10 cellular contexts compared by ENCODE assay signal in genomic region chr3:149131594-149131993, GRCh38. TPM values are rescaled to one million over a fixed set of nuclear protein-coding genes. Genes with fewer than 3 reads are reported as not detected.
DNase-seq lines count a peak whose midpoint lies in the region; ATAC-seq, FAIRE-seq and TF ChIP-seq lines count a peak whose summit lies in the region.
"Had no signal": no experiment of that assay in that cellular context is flagged by ENCODE, and none has a peak within 500 bp of the region (broad histone marks: within the 10 kb centered on the region; RNA-seq: fewer than 3 reads in every experiment).

No MANE protein-coding gene starts in this region.

- no peaks in the 10 kb centered on the region for H3K36me3 ChIP-seq in keratinocyte (ENCODE audit: control insufficient read depth in 2 of 2, extremely low read depth in 1 of 2, insufficient read depth in 2 of 2, low read length in 2 of 2)

- no peak for TF ChIP-seq CTCF in keratinocyte (optimal IDR thresholded peaks at IDR 0.05 in 1 of 3, IDR thresholded peaks at IDR 0.05 in 1 of 3, conservative IDR thresholded peaks at IDR 0.05 in 1 of 3; ENCODE audit: extremely low read depth in 1 of 3, insufficient read depth in 2 of 3, low read length in 3 of 3)

- H3K36me3 Mint-ChIP-seq in activated CD8-positive, alpha-beta memory T cell treated with anti-CD3 and anti-CD28 coated beads, Interleukin-2, amount 10 ng/mL, durations not matched to agents 7 days and 5 days, result peaks cover 21% of the 10 kb centered on the region
- H3K36me3 Mint-ChIP-seq in activated CD4-positive, alpha-beta memory T cell treated with anti-CD3 and anti-CD28 coated beads for 36 hours, result peaks cover 6% of the 10 kb centered on the region

- no peaks in the 10 kb centered on the region for H3K9me3 Mint-ChIP-seq in activated CD8-positive, alpha-beta memory T cell treated with anti-CD3 and anti-CD28 coated beads, Interleukin-2, amount 10 ng/mL, durations not matched to agents 7 days and 5 days (ENCODE audit: low read depth)
- H3K9me3 Mint-ChIP-seq in activated CD4-positive, alpha-beta memory T cell treated with anti-CD3 and anti-CD28 coated beads for 36 hours, result no peaks in the 10 kb centered on the region

- no peak overlapping the region for H3K27ac ChIP-seq in keratinocyte (ENCODE audit: control insufficient read depth, insufficient read depth, low read length)
- H3K27ac ChIP-seq in substantia nigra (ENCODE audit: low read depth, low read length, poor library complexity, severe bottlenecking), result peak overlapping the region; percentile 47

- POLR2A ChIA-PET in activated CD4-positive, alpha-beta memory T cell treated with anti-CD3 and anti-CD28 coated beads for 36 hours (lab: Charles Lee), result no interaction called here

- peaks cover 11% of the 10 kb centered on the region for H3K4me1 ChIP-seq in keratinocyte (ENCODE audit: control insufficient read depth, extremely low read depth, insufficient read depth, low read length)

- H3K9me1 ChIP-seq in keratinocyte (ENCODE audit: control insufficient read depth, extremely low read depth, insufficient read depth, low read length), result no peaks in the 10 kb centered on the region

- no peak for FAIRE-seq in keratinocyte (lab: Jason Lieb, UNC)

- no peaks in the 10 kb centered on the region for H3K9me3 ChIP-seq in keratinocyte (ENCODE audit: control insufficient read depth, low read depth, low read length)
- H3K9me3 ChIP-seq: SJSA1 had no signal

- H4K20me1 ChIP-seq in keratinocyte (ENCODE audit: control insufficient read depth, extremely low read depth, insufficient read depth, low read length), result no peaks in the 10 kb centered on the region

- H3K27me3 ChIP-seq in keratinocyte (ENCODE audit: control insufficient read depth, extremely low read depth, insufficient read depth, low read length), result no peaks in the 10 kb centered on the region
- H3K27me3 ChIP-seq: SJSA1 had no signal

- no peak overlapping the region for H2AFZ ChIP-seq in keratinocyte (ENCODE audit: control insufficient read depth, low read length)

- H3K27me3 Mint-ChIP-seq in activated CD8-positive, alpha-beta memory T cell treated with anti-CD3 and anti-CD28 coated beads, Interleukin-2, amount 10 ng/mL, durations not matched to agents 7 days and 5 days, result peaks cover 9% of the 10 kb centered on the region
- H3K27me3 Mint-ChIP-seq in activated CD4-positive, alpha-beta memory T cell treated with anti-CD3 and anti-CD28 coated beads for 36 hours, result no peaks in the 10 kb centered on the region

- dilution Hi-C loops in keratinocyte (cut with MboI; ENCODE audit: extremely low pct_ligation_motif_present, low sequenced_read_pairs), result no loop called here

- no peak overlapping the region for H3K4me3 ChIP-seq in keratinocyte (ENCODE audit: control insufficient read depth in 2 of 3, extremely low read depth in 1 of 3, insufficient read depth in 2 of 3, low read depth in 1 of 3, low read length in 3 of 3)

- no peak for DNase-seq in activated CD8-positive, alpha-beta memory T cell treated with anti-CD3 and anti-CD28 coated beads, Interleukin-2, amount 10 ng/mL, durations not matched to agents 7 days and 5 days
- no peak for DNase-seq in activated CD8-positive, alpha-beta memory T cell treated with anti-CD3 and anti-CD28 coated beads, Interleukin-2, amount 50 U/mL, for 4 hours
- peak; percentile 18 for DNase-seq in activated CD4-positive, alpha-beta memory T cell treated with anti-CD3 and anti-CD28 coated beads for 36 hours
- DNase-seq in keratinocyte (ENCODE audit: low read depth, low spot score) (no peak), substantia nigra (lab: John Stamatoyannopoulos, UW) (no peak), ACHN (no peak), islet precursor cell (no peak)
- DNase-seq in stimulated activated CD4-positive, alpha-beta T cell treated with anti-CD3 and anti-CD28 coated beads, Interleukin-2, amount 100 ng/mL, for 24 hours, result no peak
- DNase-seq: NCI-H2029 treated with DMSO at 0.1 percent for 48 hours had no signal

- peak overlapping the region; percentile 87 for H3K4me3 Mint-ChIP-seq in activated CD8-positive, alpha-beta memory T cell treated with anti-CD3 and anti-CD28 coated beads, Interleukin-2, amount 10 ng/mL, durations not matched to agents 7 days and 5 days
- H3K4me3 Mint-ChIP-seq in activated CD4-positive, alpha-beta memory T cell treated with anti-CD3 and anti-CD28 coated beads for 36 hours, result peak overlapping the region; percentile 44

- CTCF ChIA-PET in activated CD8-positive, alpha-beta memory T cell treated with anti-CD3 and anti-CD28 coated beads, Interleukin-2, amount 10 ng/mL, durations not matched to agents 7 days and 5 days (lab: Charles Lee), result interaction anchor here (0.7 to 1.2 kb wide), 3 partner anchors 8 to 176 kb away, joined by 3 to 5 read pairs (median 3); no protein-coding TSS in a partner anchor
- CTCF ChIA-PET in activated CD4-positive, alpha-beta memory T cell treated with anti-CD3 and anti-CD28 coated beads for 36 hours (lab: Charles Lee), result interaction anchor here (1.1 to 4.9 kb wide), 2 partner anchors 12 to 142 kb away, joined by 3 to 28 read pairs; no protein-coding TSS in a partner anchor

- no peak overlapping the region for H3K9ac ChIP-seq in keratinocyte (ENCODE audit: control insufficient read depth, extremely low read depth, insufficient read depth, low read length)

- peaks cover 16% of the 10 kb centered on the region for H3K79me2 ChIP-seq in keratinocyte (ENCODE audit: control insufficient read depth, insufficient read depth, low read length)

- H3K4me1 Mint-ChIP-seq in activated CD8-positive, alpha-beta memory T cell treated with anti-CD3 and anti-CD28 coated beads, Interleukin-2, amount 10 ng/mL, durations not matched to agents 7 days and 5 days, result peaks cover 33% of the 10 kb centered on the region
- H3K4me1 Mint-ChIP-seq in activated CD4-positive, alpha-beta memory T cell treated with anti-CD3 and anti-CD28 coated beads for 36 hours (ENCODE audit: low read depth), result peaks cover 41% of the 10 kb centered on the region

- ATAC-seq in activated CD8-positive, alpha-beta memory T cell treated with anti-CD3 and anti-CD28 coated beads, Interleukin-2, amount 10 ng/mL, durations not matched to agents 7 days and 5 days, result no peak

- H3K27ac Mint-ChIP-seq in activated CD8-positive, alpha-beta memory T cell treated with anti-CD3 and anti-CD28 coated beads, Interleukin-2, amount 10 ng/mL, durations not matched to agents 7 days and 5 days, result peak overlapping the region; percentile 61
- peak overlapping the region; percentile 6 for H3K27ac Mint-ChIP-seq in activated CD4-positive, alpha-beta memory T cell treated with anti-CD3 and anti-CD28 coated beads for 36 hours

- intact Hi-C loops in activated CD4-positive, alpha-beta memory T cell treated with anti-CD3 and anti-CD28 coated beads for 36 hours (cut with micrococcal nuclease), result no loop called here

- in situ Hi-C loops in ACHN (cut with HindIII; ENCODE audit: low pct_ligation_motif_present, low pct_unique_long_range_greater_than_20kb, low sequenced_read_pairs), result no loop called here

- H3K4me2 ChIP-seq in keratinocyte (ENCODE audit: control insufficient read depth, extremely low read depth, insufficient read depth, low read depth, low read length), result peak overlapping the region; percentile 94

RNA-seq across cellular contexts. Expression of gene HPS3, which starts 2.2 kb away (rescaled TPM):
- total RNA-seq in activated CD8-positive, alpha-beta memory T cell treated with anti-CD3 and anti-CD28 coated beads, Interleukin-2, amount 10 ng/mL, durations not matched to agents 7 days and 5 days, result 10 to 100 TPM; 32.5 to 36.0 TPM
- 10 to 100 TPM; 23.0 to 25.2 TPM for total RNA-seq in activated CD4-positive, alpha-beta memory T cell treated with anti-CD3 and anti-CD28 coated beads for 36 hours
- polyA plus RNA-seq in keratinocyte, result 10.3 to 12.9 TPM (median 12.2 TPM) in 3 replicates
- polyA plus RNA-seq in keratinocyte (2011; ENCODE audit: low read depth), result 6.4 TPM
- 8.0 and 14.5 TPM in 2 replicates for polyA plus RNA-seq in keratinocyte (2011; cell fraction: cytosol; rRNA removed)
- 15.0 and 15.5 TPM in 2 replicates for polyA plus RNA-seq in keratinocyte (2011; cell fraction: nucleus; rRNA removed)
- polyA plus RNA-seq in keratinocyte (2012; ENCODE audit: low replicate concordance), result 5.5 and 8.8 TPM in 2 replicates
- polyA minus RNA-seq in keratinocyte, result 5.8 to 16.1 TPM (median 8.9 TPM) in 3 replicates
- 7.7 TPM for polyA minus RNA-seq in keratinocyte (2011; cell fraction: cytosol; rRNA and poly(A)+ RNA removed)
- 7.7 and 13.0 TPM in 2 replicates for polyA minus RNA-seq in keratinocyte (2011; cell fraction: nucleus; rRNA and poly(A)+ RNA removed)

RNA-seq across cellular contexts. Expression of gene HLTF, which starts 45.3 kb away (rescaled TPM):
- total RNA-seq in activated CD8-positive, alpha-beta memory T cell treated with anti-CD3 and anti-CD28 coated beads, Interleukin-2, amount 10 ng/mL, durations not matched to agents 7 days and 5 days, result 10 to 100 TPM; 31.3 to 37.7 TPM
- total RNA-seq in activated CD4-positive, alpha-beta memory T cell treated with anti-CD3 and anti-CD28 coated beads for 36 hours, result 10 to 100 TPM; 22.3 to 25.1 TPM
- 5.6 to 9.1 TPM (median 5.7 TPM) in 3 replicates for polyA plus RNA-seq in keratinocyte
- polyA plus RNA-seq in keratinocyte (2011; ENCODE audit: low read depth), result 4.3 TPM
- polyA plus RNA-seq in keratinocyte (2011; cell fraction: cytosol; rRNA removed), result 3.1 and 5.9 TPM in 2 replicates
- polyA plus RNA-seq in keratinocyte (2011; cell fraction: nucleus; rRNA removed), result 10.1 and 12.2 TPM in 2 replicates
- 2.4 and 7.0 TPM in 2 replicates for polyA plus RNA-seq in keratinocyte (2012; ENCODE audit: low replicate concordance)
- polyA minus RNA-seq in keratinocyte, result 2.6 to 9.9 TPM (median 2.7 TPM) in 3 replicates
- polyA minus RNA-seq in keratinocyte (2011; cell fraction: cytosol; rRNA and poly(A)+ RNA removed), result 5.2 TPM
- 7.6 and 15.7 TPM in 2 replicates for polyA minus RNA-seq in keratinocyte (2011; cell fraction: nucleus; rRNA and poly(A)+ RNA removed)
